ENCODE assay signal across 8 cellular contexts in genomic region chr5:94793816-94794198, GRCh38.
DNase-seq lines count a peak whose midpoint lies in the region; ATAC-seq lines count a peak whose summit lies in the region.

No MANE protein-coding gene starts in this region.

- CTCF ChIA-PET in T-cell (lab: Charles Lee): interaction anchor here in 1 of 2 donors (1.1 kb wide), 1 partner anchor 56 kb away, joined by 3 read pairs; no protein-coding TSS in a partner anchor

- no peaks in the 10 kb centered on the region for H3K36me3 Mint-ChIP-seq in activated T-cell treated with anti-CD3 and anti-CD28 coated beads, Interleukin-2, amount 50 U/mL, for 24 hours (ENCODE audit: low read depth)
- no peaks in the 10 kb centered on the region for H3K36me3 Mint-ChIP-seq in T-cell

- ATAC-seq in HG02973 (IDR thresholded peaks at IDR 0.05; ENCODE audit: unreplicated experiment): peak; percentile 49
- peak; percentile 34 to 51 (median 42) for ATAC-seq in T-cell (replicated peaks in 1 of 4)
- ATAC-seq in sciatic nerve: no peak

- H3K4me3 Mint-ChIP-seq in activated T-cell treated with anti-CD3 and anti-CD28 coated beads, Interleukin-2, amount 50 U/mL, for 24 hours: peak overlapping the region; percentile 59
- H3K4me3 Mint-ChIP-seq in T-cell: peak overlapping the region in 1 of 3 donors; percentile 32

- peaks cover 46% of the 10 kb centered on the region for H3K4me1 Mint-ChIP-seq in activated T-cell treated with anti-CD3 and anti-CD28 coated beads, Interleukin-2, amount 50 U/mL, for 24 hours (ENCODE audit: low read depth)
- H3K4me1 Mint-ChIP-seq in T-cell: peaks cover 38 to 46% (median 43%) of the 10 kb centered on the region in 3 donors

- no peaks in the 10 kb centered on the region for H3K27me3 Mint-ChIP-seq in activated T-cell treated with anti-CD3 and anti-CD28 coated beads, Interleukin-2, amount 50 U/mL, for 24 hours
- no peaks in the 10 kb centered on the region for H3K27me3 Mint-ChIP-seq in T-cell

- H3K27ac Mint-ChIP-seq in activated T-cell treated with anti-CD3 and anti-CD28 coated beads, Interleukin-2, amount 50 U/mL, for 24 hours: peak overlapping the region; percentile 98
- peak overlapping the region; percentile 95 to 98 for H3K27ac Mint-ChIP-seq in T-cell

- H3K9me3 Mint-ChIP-seq in activated T-cell treated with anti-CD3 and anti-CD28 coated beads, Interleukin-2, amount 50 U/mL, for 24 hours: no peaks in the 10 kb centered on the region
- H3K9me3 Mint-ChIP-seq in T-cell: no peaks in the 10 kb centered on the region

- intact Hi-C loops in sciatic nerve (cut with DNase I): no loop called here

- POLR2A ChIA-PET in T-cell (lab: Charles Lee): no interaction called here

- no peak for DNase-seq in activated T-cell treated with anti-CD3 and anti-CD28 coated beads, Interleukin-2, amount 50 U/mL, for 24 hours
- no peak for DNase-seq in activated T-cell treated with anti-CD3 and anti-CD28 coated beads for 4 hours
- peak in 1 of 34 experiments; percentile 0 for DNase-seq in T-cell
- peak; percentile 6 for DNase-seq in renal cortical epithelial cell (ENCODE audit: low read depth)
- DNase-seq in sciatic nerve (ENCODE audit: low spot score): no peak
- DNase-seq in superior temporal gyrus (ENCODE audit: extremely low spot score): no peak
- DNase-seq in NCI-H82 treated with DMSO at 0.1 percent for 48 hours (lab: John Stamatoyannopoulos, UW; ENCODE audit: unreplicated experiment): no peak
